18 cellular contexts compared by ENCODE assay signal in the genomic region with DNA sequence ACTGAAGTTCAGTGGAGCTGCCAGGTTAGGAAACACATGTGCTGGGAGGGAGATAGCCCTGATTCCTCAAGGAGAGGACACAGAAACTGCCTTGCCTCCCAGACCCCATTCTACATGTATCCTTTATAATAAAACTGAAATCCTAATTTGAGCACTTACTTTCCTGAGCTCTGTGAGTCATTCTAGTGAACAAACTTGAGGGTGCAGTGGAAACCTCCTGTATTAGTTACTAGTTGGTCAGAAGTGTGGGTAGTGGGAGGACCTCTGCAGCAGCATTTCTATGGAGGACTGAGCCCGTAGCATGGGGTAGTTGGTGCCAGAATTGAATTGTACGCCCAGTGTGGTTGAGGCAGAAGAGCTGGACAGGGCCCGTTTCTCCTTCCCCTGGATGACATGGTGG.
"Had no signal": no experiment of that assay in that cellular context is flagged by ENCODE, and none has a peak within 500 bp of the region (broad histone marks: within the 10 kb centered on the region; RNA-seq: fewer than 3 reads in every experiment).

No MANE protein-coding gene starts in this region.

- H3K9me3 Mint-ChIP-seq: natural killer cell treated with Interleukin-12 subunit alpha and Interleukin-12 subunit beta and Interleukin-15 and Interleukin-18, amount 100 ng/mL, for 72 hours had no signal

- H3K27ac Mint-ChIP-seq: activated naive CD4-positive, alpha-beta T cell treated with anti-CD3 and anti-CD28 coated beads, Interleukin-2, amount 10 ng/mL, durations not matched to agents 7 days and 5 days; dendritic cell treated with granulocyte-macrophage colony-stimulating factor and Interleukin-4, amounts not matched to agents 40 ng/mL and 50 ng/mL, for 4 days; natural killer cell treated with Interleukin-12 subunit alpha and Interleukin-12 subunit beta and Interleukin-15 and Interleukin-18, amount 100 ng/mL, for 72 hours; T-helper 1 cell treated with Interleukin-12 subunit alpha and Interleukin-12 subunit beta and Interleukin-4 antibody, amounts not matched to agents 30 μg/mL and 1 μg/mL, for 36 hours had no signal

- H3K27me3 Mint-ChIP-seq: activated naive CD4-positive, alpha-beta T cell treated with anti-CD3 and anti-CD28 coated beads, Interleukin-2, amount 10 ng/mL, durations not matched to agents 7 days and 5 days; dendritic cell treated with granulocyte-macrophage colony-stimulating factor and Interleukin-4, amounts not matched to agents 40 ng/mL and 50 ng/mL, for 4 days; natural killer cell treated with Interleukin-12 subunit alpha and Interleukin-12 subunit beta and Interleukin-15 and Interleukin-18, amount 100 ng/mL, for 72 hours had no signal

- H3K4me3 Mint-ChIP-seq: activated naive CD4-positive, alpha-beta T cell treated with anti-CD3 and anti-CD28 coated beads, Interleukin-2, amount 10 ng/mL, durations not matched to agents 7 days and 5 days; dendritic cell treated with granulocyte-macrophage colony-stimulating factor and Interleukin-4, amounts not matched to agents 40 ng/mL and 50 ng/mL, for 4 days; natural killer cell treated with Interleukin-12 subunit alpha and Interleukin-12 subunit beta and Interleukin-15 and Interleukin-18, amount 100 ng/mL, for 72 hours; T-helper 1 cell treated with Interleukin-12 subunit alpha and Interleukin-12 subunit beta and Interleukin-4 antibody, amounts not matched to agents 30 μg/mL and 1 μg/mL, for 36 hours had no signal

- ATAC-seq: left lung, lower lobe of right lung, right cardiac atrium had no signal

- DNase-seq: activated CD8-positive, alpha-beta memory T cell treated with anti-CD3 and anti-CD28 coated beads, Interleukin-2, amount 50 U/mL, for 4 hours; activated effector memory CD4-positive, alpha-beta T cell treated with anti-CD3 and anti-CD28 coated beads, Interleukin-2, amount 50 U/mL, for 16 hours; activated naive CD4-positive, alpha-beta T cell treated with anti-CD3 and anti-CD28 coated beads, Interleukin-2, amount 10 ng/mL, durations not matched to agents 7 days and 5 days; central memory CD4-positive, alpha-beta T cell; left lung; lower lobe of right lung; mesendoderm; right cardiac atrium; stimulated activated CD4-positive, alpha-beta T cell treated with anti-CD3 and anti-CD28 coated beads, Interleukin-15, amount 100 ng/mL, for 24 hours; stimulated activated CD4-positive, alpha-beta T cell treated with anti-CD3 and anti-CD28 coated beads, Interleukin-2, amount 100 ng/mL, for 24 hours; stimulated activated naive CD4-positive, alpha-beta T cell treated with Interleukin-2 at 50 U/mL for 16 hours; substantia nigra; SW 1271; T-helper 9 cell; upper lobe of left lung had no signal
